28 cellular contexts compared by ENCODE assay signal in the genomic region with DNA sequence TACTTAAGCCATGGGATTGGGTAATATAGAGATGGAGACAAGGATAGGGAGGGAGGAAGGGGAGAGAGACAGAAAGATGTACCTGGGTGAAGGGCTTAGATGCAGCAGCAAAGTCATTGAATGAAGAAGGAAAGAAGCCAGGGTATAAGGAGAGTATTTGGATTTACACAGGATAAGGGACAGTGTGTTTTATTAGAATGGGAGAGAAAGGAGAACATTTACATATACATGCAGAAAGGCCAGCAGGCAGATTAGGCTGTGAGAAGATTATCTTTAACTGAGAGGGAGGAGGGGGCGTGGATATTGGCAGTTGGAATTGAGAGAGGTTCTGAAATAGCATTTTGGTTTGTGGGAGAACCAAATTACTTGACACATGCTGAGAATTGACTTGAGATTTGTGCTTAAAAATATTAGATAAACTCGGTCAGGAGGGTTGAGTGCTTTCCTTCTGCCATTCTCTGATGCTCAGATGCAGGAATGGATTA.
"Had no signal": no experiment of that assay in that cellular context is flagged by ENCODE, and none has a peak within 500 bp of the region (broad histone marks: within the 10 kb centered on the region; RNA-seq: fewer than 3 reads in every experiment).

No MANE protein-coding gene starts in this region.

- H3K4me1 ChIP-seq: ascending aorta had no signal

- ATAC-seq: activated CD4-positive, alpha-beta T cell treated with anti-CD3 and anti-CD28 coated beads for 36 hours; activated CD4-positive, CD25-positive, alpha-beta regulatory T cell treated with anti-CD3 and anti-CD28 coated beads, Interleukin-2, amount 50 U/mL, for 24 hours; activated CD8-positive, alpha-beta memory T cell treated with anti-CD3 and anti-CD28 coated beads, Interleukin-2, amount 10 ng/mL, durations not matched to agents 7 days and 5 days; activated CD8-positive, alpha-beta T cell treated with anti-CD3 and anti-CD28 coated beads, Interleukin-2, amount 10 ng/mL, durations not matched to agents 7 days and 5 days; activated naive CD8-positive, alpha-beta T cell treated with anti-CD3 and anti-CD28 coated beads, Interleukin-2, amount 50 U/mL, for 24 hours; WTC11 had no signal

- H3K9me3 ChIP-seq: ascending aorta had no signal

- DNase-seq: activated CD4-positive, alpha-beta memory T cell treated with anti-CD3 and anti-CD28 coated beads, Interleukin-2, amount 10 ng/mL, durations not matched to agents 7 days and 5 days; activated CD4-positive, alpha-beta T cell treated with anti-CD3 and anti-CD28 coated beads for 1 hour; activated CD4-positive, alpha-beta T cell treated with anti-CD3 and anti-CD28 coated beads for 36 hours; activated CD4-positive, alpha-beta T cell treated with anti-CD3 and anti-CD28 coated beads for 48 hours; activated CD4-positive, alpha-beta T cell treated with anti-CD3 and anti-CD28 coated beads, Interleukin-2, amount 10 ng/mL, durations not matched to agents 7 days and 5 days; activated CD4-positive, alpha-beta T cell treated with anti-CD3 and anti-CD28 coated beads, Interleukin-2, amount 50 U/mL, for 48 hours; activated CD4-positive, CD25-positive, alpha-beta regulatory T cell; activated CD8-positive, alpha-beta memory T cell treated with anti-CD3 and anti-CD28 coated beads for 24 hours; activated CD8-positive, alpha-beta memory T cell treated with anti-CD3 and anti-CD28 coated beads, Interleukin-2, amount 10 ng/mL, durations not matched to agents 7 days and 5 days; activated CD8-positive, alpha-beta memory T cell treated with anti-CD3 and anti-CD28 coated beads, Interleukin-2, amount 50 U/mL, for 48 hours; activated CD8-positive, alpha-beta T cell treated with anti-CD3 and anti-CD28 coated beads, Interleukin-2, amount 10 ng/mL, durations not matched to agents 7 days and 5 days; activated effector memory CD4-positive, alpha-beta T cell treated with Interleukin-2 at 50 U/mL for 16 hours; activated gamma-delta T cell; activated naive CD4-positive, alpha-beta T cell treated with anti-CD3 and anti-CD28 coated beads, Interleukin-2, amount 10 ng/mL, durations not matched to agents 7 days and 5 days; activated naive CD4-positive, alpha-beta T cell treated with Interleukin-2 at 50 U/mL for 16 hours; activated naive CD8-positive, alpha-beta T cell treated with anti-CD3 and anti-CD28 coated beads, Interleukin-2, amount 10 ng/mL, durations not matched to agents 7 days and 5 days; activated naive CD8-positive, alpha-beta T cell treated with anti-CD3 and anti-CD28 coated beads, Interleukin-2, amount 50 U/mL, for 24 hours; activated T-cell treated with anti-CD3 and anti-CD28 coated beads, Interleukin-2, amount 50 U/mL, for 24 hours; activated T-cell treated with anti-CD3 and anti-CD28 coated beads, Interleukin-2, amount 50 U/mL, for 48 hours; amygdala; cerebellar nuclear complex; T-helper 2 cell; T-helper 9 cell had no signal

- H3K27me3 ChIP-seq: ascending aorta, cardiac muscle cell had no signal

- H3K36me3 ChIP-seq: ascending aorta, cardiac muscle cell had no signal

- H3K27ac ChIP-seq: ascending aorta, cardiac muscle cell, VCaP had no signal

- H3K4me3 ChIP-seq: ascending aorta, cardiac muscle cell had no signal
